ENCODE assay signal across 10 cellular contexts in genomic region chr10:104308439-104308903, GRCh38. TPM values are rescaled to one million over a fixed set of nuclear protein-coding genes. Genes with fewer than 3 reads are reported as not detected.
A peak's percentile ranks its signal among the peaks of the same experiment; 100 is the strongest.
DNase-seq lines count a peak whose midpoint lies in the region; ATAC-seq and TF ChIP-seq lines count a peak whose summit lies in the region.
"Had no signal": no experiment of that assay in that cellular context is flagged by ENCODE, and none has a peak within 500 bp of the region (broad histone marks: within the 10 kb centered on the region; RNA-seq: fewer than 3 reads in every experiment).

No MANE protein-coding gene starts in this region.

- no peak for TF ChIP-seq CTCF in fibroblast of mammary gland (conservative IDR thresholded peaks at IDR 0.05; ENCODE audit: control insufficient read depth, insufficient read depth, low read depth, low read length)

- H3K4me3 ChIP-seq in fibroblast of mammary gland (ENCODE audit: control insufficient read depth, low read depth, low read length) = no peak overlapping the region

- ATAC-seq in GM18511 (IDR thresholded peaks at IDR 0.05; ENCODE audit: unreplicated experiment) (peak; percentile 83), GM21360 (IDR thresholded peaks at IDR 0.05; ENCODE audit: unreplicated experiment) (peak; percentile 72), HG03342 (IDR thresholded peaks at IDR 0.05; ENCODE audit: unreplicated experiment) (peak; percentile 76), left lobe of liver (no peak)

- DNase-seq in fibroblast of mammary gland (ENCODE audit: low read depth) (peak; percentile 20), H4 (ENCODE audit: low spot score) (no peak), left lobe of liver (ENCODE audit: low spot score) (no peak), NCI-H1436 treated with DMSO at 0.1 percent for 48 hours (lab: John Stamatoyannopoulos, UW) (no peak), NCI-H82 (lab: John Stamatoyannopoulos, UW) (no peak)
- DNase-seq: hypothalamus, NCI-H345 had no signal

RNA-seq across cellular contexts. Expression of gene ITPRIP, which starts 29.8 kb away (rescaled TPM):
- total RNA-seq in H4 (2014; rRNA removed; shearing (Covaris generic)) = 1.3 and 3.3 TPM in 2 replicates
- 4.5 TPM for total RNA-seq in left lobe of liver

RNA-seq across cellular contexts. Expression of gene GSTO2, which starts 39.5 kb away (rescaled TPM):
- 0.72 TPM in 1 of 2 replicates, not detected in the other for total RNA-seq in H4 (2014; rRNA removed; shearing (Covaris generic))
- 2.9 TPM for total RNA-seq in left lobe of liver

RNA-seq across cellular contexts. Expression of gene CFAP58, which starts 45.2 kb away (rescaled TPM):
- total RNA-seq in H4 (2014; rRNA removed; shearing (Covaris generic)) = 0.08 and 0.12 TPM in 2 replicates
- total RNA-seq in left lobe of liver = 0.15 TPM

RNA-seq across cellular contexts. Expression of gene GSTO1, which starts 53.8 kb away (rescaled TPM):
- 171 and 239 TPM in 2 replicates for total RNA-seq in H4 (2014; rRNA removed; shearing (Covaris generic))
- 194 TPM for total RNA-seq in left lobe of liver
